16 cellular contexts compared by ENCODE assay signal in genomic region chr11:20089357-20089756, GRCh38.
DNase-seq lines count a peak whose midpoint lies in the region; ATAC-seq and TF ChIP-seq lines count a peak whose summit lies in the region.
"Had no signal": no experiment of that assay in that cellular context is flagged by ENCODE, and none has a peak within 500 bp of the region (broad histone marks: within the 10 kb centered on the region; RNA-seq: fewer than 3 reads in every experiment).

No MANE protein-coding gene starts in this region.

- H3K36me3 Mint-ChIP-seq in brain (peaks cover 76% of the 10 kb centered on the region), mesothelial cell of epicardium (peaks cover 59% of the 10 kb centered on the region)

- H3K4me1 Mint-ChIP-seq in brain (peaks cover 9% of the 10 kb centered on the region), mesothelial cell of epicardium (peaks cover 10% of the 10 kb centered on the region)

- peak overlapping the region; percentile 69 for H3K27ac ChIP-seq in left ventricle myocardium inferior (replicated peaks)
- peak overlapping the region in 1 of 2 donors; percentile 45 for H3K27ac ChIP-seq in right atrium auricular region
- H3K27ac ChIP-seq in foreskin keratinocyte = no peak overlapping the region
- H3K27ac ChIP-seq: epithelial cell of prostate, gastroesophageal sphincter, vagina had no signal

- DNase-seq in left ventricle myocardium inferior (no peak), right atrium auricular region (ENCODE audit: low spot score) (no peak), mesothelial cell of epicardium (ENCODE audit: low spot score in 2 of 2, unreplicated experiment in 2 of 2) (no peak), NCI-H2107 treated with DMSO at 0.1 percent for 48 hours (lab: John Stamatoyannopoulos, UW; ENCODE audit: unreplicated experiment) (no peak), NCI-H2029 (lab: John Stamatoyannopoulos, UW) (no peak), foreskin keratinocyte (no peak)
- no peak for DNase-seq in activated naive CD4-positive, alpha-beta T cell (lab: John Stamatoyannopoulos, UW)
- DNase-seq: activated CD4-positive, alpha-beta T cell treated with anti-CD3 and anti-CD28 coated beads, Interleukin-2, amount 50 U/mL, for 1 hour; activated gamma-delta T cell; DMS 273 treated with DMSO at 0.1 percent for 48 hours; GF-D8 had no signal

- H3K4me3 Mint-ChIP-seq in brain (no peak overlapping the region), mesothelial cell of epicardium (no peak overlapping the region)

- H3K9me3 Mint-ChIP-seq in brain (no peaks in the 10 kb centered on the region), mesothelial cell of epicardium (no peaks in the 10 kb centered on the region)

- TF ChIP-seq CTCF in left ventricle myocardium inferior (IDR thresholded peaks at IDR 0.05; ENCODE audit: borderline replicate concordance) (no peak), right atrium auricular region (IDR thresholded peaks at IDR 0.05) (no peak), brain (conservative IDR thresholded peaks at IDR 0.05) (no peak), mesothelial cell of epicardium (IDR thresholded peaks at IDR 0.05; ENCODE audit: unreplicated experiment) (no peak), foreskin keratinocyte (conservative IDR thresholded peaks at IDR 0.05) (no peak)

- peaks cover 7% of the 10 kb centered on the region for H3K27me3 Mint-ChIP-seq in brain
- no peaks in the 10 kb centered on the region for H3K27me3 Mint-ChIP-seq in mesothelial cell of epicardium (ENCODE audit: low read depth)

- ATAC-seq in foreskin keratinocyte = no peak
- ATAC-seq: gastroesophageal sphincter had no signal

- intact Hi-C loops in left ventricle myocardium inferior (cut with micrococcal nuclease) = no loop called here

- H3K27me3 ChIP-seq in left ventricle myocardium inferior (ENCODE audit: low read depth) = no peaks in the 10 kb centered on the region
- no peaks in the 10 kb centered on the region for H3K27me3 ChIP-seq in right atrium auricular region
- no peaks in the 10 kb centered on the region for H3K27me3 ChIP-seq in foreskin keratinocyte
- H3K27me3 ChIP-seq: adrenal gland, gastroesophageal sphincter, vagina had no signal

- H3K36me3 ChIP-seq in left ventricle myocardium inferior = peaks cover 57% of the 10 kb centered on the region
- H3K36me3 ChIP-seq in right atrium auricular region = peaks cover 46% of the 10 kb centered on the region

- H3K27ac Mint-ChIP-seq in brain (peak overlapping the region in 3 of 5 experiments; percentile 41 to 43 (median 42)), mesothelial cell of epicardium (peak overlapping the region; percentile 1)

- H3K4me3 ChIP-seq in left ventricle myocardium inferior = no peak overlapping the region
- no peak overlapping the region for H3K4me3 ChIP-seq in right atrium auricular region
- H3K4me3 ChIP-seq: adrenal gland, gastroesophageal sphincter, vagina had no signal

- H3K4me1 ChIP-seq in left ventricle myocardium inferior = peaks cover 27% of the 10 kb centered on the region
- H3K4me1 ChIP-seq in right atrium auricular region = peaks cover 0 to 18% of the 10 kb centered on the region in 2 donors
- no peaks in the 10 kb centered on the region for H3K4me1 ChIP-seq in foreskin keratinocyte
- H3K4me1 ChIP-seq: vagina had no signal

- H3K9me3 ChIP-seq in left ventricle myocardium inferior (replicated peaks) (no peaks in the 10 kb centered on the region), right atrium auricular region (no peaks in the 10 kb centered on the region)
- H3K9me3 ChIP-seq: adrenal gland, gastroesophageal sphincter, vagina had no signal
